18 cellular contexts compared by ENCODE assay signal in genomic region chr19:44799627-44800257, GRCh38. TPM values are rescaled to one million over a fixed set of nuclear protein-coding genes. Genes with fewer than 3 reads are reported as not detected.
DNase-seq lines count a peak whose midpoint lies in the region; ATAC-seq and TF ChIP-seq lines count a peak whose summit lies in the region.
"Had no signal": no experiment of that assay in that cellular context is flagged by ENCODE, and none has a peak within 500 bp of the region (broad histone marks: within the 10 kb centered on the region; RNA-seq: fewer than 3 reads in every experiment).

No MANE protein-coding gene starts in this region.

- no peak overlapping the region; the same call in 1 of the 2 replicates for H3K9ac ChIP-seq in MM.1S (ENCODE audit: low read length)
- H3K9ac ChIP-seq in neuronal stem cell (ENCODE audit: low read depth, low read length, poor library complexity) = no peak overlapping the region

- no peaks in the 10 kb centered on the region for H3K36me3 Mint-ChIP-seq in activated CD4-positive, alpha-beta T cell treated with anti-CD3 and anti-CD28 coated beads, Interleukin-2, amount 10 ng/mL, durations not matched to agents 7 days and 5 days (ENCODE audit: low read depth)
- H3K36me3 Mint-ChIP-seq: activated naive CD8-positive, alpha-beta T cell had no signal

- no peaks in the 10 kb centered on the region for H3K27me3 Mint-ChIP-seq in activated CD4-positive, alpha-beta T cell treated with anti-CD3 and anti-CD28 coated beads, Interleukin-2, amount 10 ng/mL, durations not matched to agents 7 days and 5 days
- H3K27me3 Mint-ChIP-seq: activated naive CD8-positive, alpha-beta T cell had no signal

- H2BK5ac ChIP-seq in neuronal stem cell (ENCODE audit: low read length) = no peak overlapping the region

- ATAC-seq in esophagus mucosa = peak; percentile 8

- H3K23ac ChIP-seq in neuronal stem cell (ENCODE audit: low read depth, low read length, poor library complexity) = no peak overlapping the region

- no peak overlapping the region for H3K4ac ChIP-seq in neuronal stem cell (ENCODE audit: low read length)

- POLR2A ChIA-PET in activated CD4-positive, alpha-beta T cell treated with anti-CD3 and anti-CD28 coated beads, Interleukin-2, amount 10 ng/mL, durations not matched to agents 7 days and 5 days (lab: Charles Lee) = interaction anchor here (0.5 kb wide), 1 partner anchor 119 kb away, joined by 4 read pairs; no protein-coding TSS in a partner anchor

- H2BK12ac ChIP-seq in neuronal stem cell (ENCODE audit: low read length) = no peak overlapping the region

- no peak for TF ChIP-seq CTCF in MM.1S (IDR thresholded peaks at IDR 0.05; ENCODE audit: low read length)

- no peaks in the 10 kb centered on the region for H3F3A ChIP-seq in MM.1S (ENCODE audit: insufficient read depth, low read length)

- H3K27ac Mint-ChIP-seq in activated CD4-positive, alpha-beta T cell treated with anti-CD3 and anti-CD28 coated beads, Interleukin-2, amount 10 ng/mL, durations not matched to agents 7 days and 5 days = peak overlapping the region; percentile 27
- H3K27ac Mint-ChIP-seq: activated naive CD8-positive, alpha-beta T cell had no signal

- no peak for DNase-seq in activated CD4-positive, alpha-beta T cell treated with anti-CD3 and anti-CD28 coated beads, Interleukin-2, amount 10 ng/mL, durations not matched to agents 7 days and 5 days
- no peak for DNase-seq in activated CD4-positive, alpha-beta T cell treated with anti-CD3 and anti-CD28 coated beads, Interleukin-2, amount 50 U/mL, for 48 hours
- DNase-seq in MM.1S (no peak), neuronal stem cell (ENCODE audit: low spot score) (no peak), NCI-H2107 treated with DMSO at 0.1 percent for 48 hours (lab: John Stamatoyannopoulos, UW; ENCODE audit: unreplicated experiment) (no peak), amniotic stem cell (lab: John Stamatoyannopoulos, UW) (no peak), midbrain (lab: John Stamatoyannopoulos, UW) (no peak)
- DNase-seq: NCI-H2081 treated with DMSO at 0.1 percent for 48 hours had no signal

- H2AK5ac ChIP-seq in neuronal stem cell (ENCODE audit: low read depth, low read length) = peak overlapping the region; percentile 60

- no peak overlapping the region for H2BK120ac ChIP-seq in neuronal stem cell (ENCODE audit: low read depth, low read length)

- H3K4me1 ChIP-seq in MM.1S (ENCODE audit: low read length) (peaks cover 12% of the 10 kb centered on the region), neuronal stem cell (ENCODE audit: control insufficient read depth in 2 of 2, insufficient read depth in 1 of 2, low read depth in 1 of 2, low read length in 2 of 2) (peaks cover 7 to 16% of the 10 kb centered on the region in 2 donors)

- H3K79me1 ChIP-seq in neuronal stem cell (ENCODE audit: low read depth, low read length) = peaks cover 1% of the 10 kb centered on the region

- H3K27me3 ChIP-seq in MM.1S (replicated peaks; ENCODE audit: insufficient read depth, low read length) (peaks cover 28% of the 10 kb centered on the region), neuronal stem cell (ENCODE audit: control insufficient read depth in 3 of 3, insufficient read depth in 3 of 3, low read depth in 1 of 3, low read length in 3 of 3) (no peaks in the 10 kb centered on the region)
- H3K27me3 ChIP-seq: body of pancreas had no signal

- no peaks in the 10 kb centered on the region for H3K9me3 Mint-ChIP-seq in activated CD4-positive, alpha-beta T cell treated with anti-CD3 and anti-CD28 coated beads, Interleukin-2, amount 10 ng/mL, durations not matched to agents 7 days and 5 days
- H3K9me3 Mint-ChIP-seq: neural crest cell had no signal

- no CpG with 5 or more reads among the region's 9 CpGs for WGBS in neuronal stem cell (ENCODE audit: extremely low coverage in 2 of 2, insufficient read length in 2 of 2, insufficient replicate concordance in 1 of 2), 2 donors

- no peak overlapping the region for H3K4me3 Mint-ChIP-seq in activated CD4-positive, alpha-beta T cell treated with anti-CD3 and anti-CD28 coated beads, Interleukin-2, amount 10 ng/mL, durations not matched to agents 7 days and 5 days
- H3K4me3 Mint-ChIP-seq: activated naive CD8-positive, alpha-beta T cell; neural crest cell had no signal

- H4K8ac ChIP-seq in neuronal stem cell (ENCODE audit: low read depth, low read length) = no peak overlapping the region

- 0 out of 2 replicates have a peak overlapping the region, but pooled peaks have one; percentile 76 for H2AFZ ChIP-seq in MM.1S (ENCODE audit: low read length)
- peak overlapping the region; percentile 61 for H2AFZ ChIP-seq in neuronal stem cell (ENCODE audit: low read length)

- H3K27ac ChIP-seq in MM.1S (ENCODE audit: low read length) (no peak overlapping the region), neuronal stem cell (replicated peaks; ENCODE audit: low read length) (no peak overlapping the region)
- H3K27ac ChIP-seq: body of pancreas, C4-2B, coronary artery had no signal

- CTCF ChIA-PET in activated CD4-positive, alpha-beta T cell treated with anti-CD3 and anti-CD28 coated beads, Interleukin-2, amount 10 ng/mL, durations not matched to agents 7 days and 5 days (lab: Charles Lee) = interaction anchor here (1.0 to 1.6 kb wide), 3 partner anchors 15 to 75 kb away, joined by 3 read pairs; no protein-coding TSS in a partner anchor

- H3K4me1 Mint-ChIP-seq in activated CD4-positive, alpha-beta T cell treated with anti-CD3 and anti-CD28 coated beads, Interleukin-2, amount 10 ng/mL, durations not matched to agents 7 days and 5 days = peaks cover 23% of the 10 kb centered on the region

- H3K4me2 ChIP-seq in MM.1S (ENCODE audit: low read depth, low read length) = peak overlapping the region; percentile 64
- H3K4me2 ChIP-seq in neuronal stem cell (ENCODE audit: insufficient read depth, low read length, poor library complexity, severe bottlenecking) = no peak overlapping the region
- H3K4me2 ChIP-seq: smooth muscle cell had no signal

- H3K36me3 ChIP-seq in MM.1S (replicated peaks; ENCODE audit: insufficient read depth, low read length) (no peaks in the 10 kb centered on the region), neuronal stem cell (replicated peaks in 1 of 2; ENCODE audit: control insufficient read depth in 2 of 2, insufficient read depth in 2 of 2, low read length in 2 of 2) (no peaks in the 10 kb centered on the region)

- peak overlapping the region; percentile 97 for H2BK15ac ChIP-seq in neuronal stem cell (ENCODE audit: low read length)

- no peak overlapping the region for H4K91ac ChIP-seq in neuronal stem cell (ENCODE audit: low read depth, low read length, poor library complexity)

- H3K4me3 ChIP-seq in MM.1S (ENCODE audit: low read length) (no peak overlapping the region), neuronal stem cell (ENCODE audit: low read length in 2 of 2) (no peak overlapping the region)
- H3K4me3 ChIP-seq: body of pancreas, coronary artery, smooth muscle cell had no signal

- peak overlapping the region; percentile 38 for H3K18ac ChIP-seq in neuronal stem cell (ENCODE audit: low read length)

- no peaks in the 10 kb centered on the region for H3K79me2 ChIP-seq in MM.1S (ENCODE audit: low read length)

- H3K9me3 ChIP-seq in MM.1S (replicated peaks; ENCODE audit: insufficient read depth, low read length) (no peaks in the 10 kb centered on the region), neuronal stem cell (replicated peaks in 1 of 2; ENCODE audit: control insufficient read depth in 2 of 2, insufficient read depth in 1 of 2, low read depth in 1 of 2, low read length in 2 of 2) (no peaks in the 10 kb centered on the region)
- H3K9me3 ChIP-seq: body of pancreas had no signal

- no peaks in the 10 kb centered on the region for H4K20me1 ChIP-seq in MM.1S (ENCODE audit: insufficient read depth, low read length)

- no peak overlapping the region for H3K14ac ChIP-seq in neuronal stem cell (ENCODE audit: low read length)

- H3K9me2 ChIP-seq in MM.1S (replicated peaks; ENCODE audit: insufficient read depth, low read length) = no peaks in the 10 kb centered on the region

RNA-seq across cellular contexts. Expression of gene BCAM, which starts 9.2 kb away (rescaled TPM):
- total RNA-seq in activated CD4-positive, alpha-beta T cell treated with anti-CD3 and anti-CD28 coated beads, Interleukin-2, amount 10 ng/mL, durations not matched to agents 7 days and 5 days = not detected
- total RNA-seq in esophagus mucosa = 13.3 TPM
- polyA plus RNA-seq in neuronal stem cell (2013, experiment 1 of 2) = 28.4 TPM
- 27.8 TPM for polyA plus RNA-seq in neuronal stem cell (2013, experiment 2 of 2)

RNA-seq across cellular contexts. Expression of gene CBLC, which starts 22.1 kb away (rescaled TPM):
- not detected for total RNA-seq in activated CD4-positive, alpha-beta T cell treated with anti-CD3 and anti-CD28 coated beads, Interleukin-2, amount 10 ng/mL, durations not matched to agents 7 days and 5 days
- total RNA-seq in esophagus mucosa = 36.2 TPM
- polyA plus RNA-seq in neuronal stem cell (2013, experiment 1 of 2) = 0.42 TPM
- 0.43 TPM for polyA plus RNA-seq in neuronal stem cell (2013, experiment 2 of 2)
- total RNA-seq: A673, mesenteric fat pad, neural crest cell, SK-MEL-5 had no signal

RNA-seq across cellular contexts. Expression of gene NECTIN2, which starts 46.4 kb away (rescaled TPM):
- total RNA-seq in activated CD4-positive, alpha-beta T cell treated with anti-CD3 and anti-CD28 coated beads, Interleukin-2, amount 10 ng/mL, durations not matched to agents 7 days and 5 days = not detected
- 64.4 TPM for total RNA-seq in esophagus mucosa
- 210 TPM for polyA plus RNA-seq in neuronal stem cell (2013, experiment 1 of 2)
- 208 TPM for polyA plus RNA-seq in neuronal stem cell (2013, experiment 2 of 2)

RNA-seq across cellular contexts. Expression of gene BCL3, which starts 51.2 kb away (rescaled TPM):
- 10 to 100 TPM; 38.7 to 40.2 TPM for total RNA-seq in activated CD4-positive, alpha-beta T cell treated with anti-CD3 and anti-CD28 coated beads, Interleukin-2, amount 10 ng/mL, durations not matched to agents 7 days and 5 days
- total RNA-seq in esophagus mucosa = 67.6 TPM
- 1.8 TPM for polyA plus RNA-seq in neuronal stem cell (2013, experiment 1 of 2)
- 1.5 TPM for polyA plus RNA-seq in neuronal stem cell (2013, experiment 2 of 2)

Comparison
In these comparisons a context has a peak if more than half of its experiments do, and no peak if none do; other contexts are left out.
1. RNA of gene BCAM, which starts 9.2 kb away (total RNA-seq): 13.3 TPM in esophagus mucosa (single experiment); not detected in activated CD4-positive, alpha-beta T cell treated with anti-CD3 and anti-CD28 coated beads, Interleukin-2, amount 10 ng/mL, durations not matched to agents 7 days and 5 days; every median in the first group is over 10 times any median in the second.
2. RNA of gene CBLC, which starts 22.1 kb away (total RNA-seq): 36.2 TPM in esophagus mucosa (single experiment); not detected in activated CD4-positive, alpha-beta T cell treated with anti-CD3 and anti-CD28 coated beads, Interleukin-2, amount 10 ng/mL, durations not matched to agents 7 days and 5 days; every median in the first group is over 10 times any median in the second.
3. RNA of gene NECTIN2, which starts 46.4 kb away (total RNA-seq): 64.4 TPM in esophagus mucosa (single experiment); not detected in activated CD4-positive, alpha-beta T cell treated with anti-CD3 and anti-CD28 coated beads, Interleukin-2, amount 10 ng/mL, durations not matched to agents 7 days and 5 days; every median in the first group is over 10 times any median in the second.